Comparison of ENCODE assay signal across 12 cellular contexts in genomic region chr3:191253089-191253799, GRCh38. TPM values are rescaled to one million over a fixed set of nuclear protein-coding genes. Genes with fewer than 3 reads are reported as not detected.
DNase-seq lines count a peak whose midpoint lies in the region; ATAC-seq lines count a peak whose summit lies in the region.
"Had no signal": no experiment of that assay in that cellular context is flagged by ENCODE, and none has a peak within 500 bp of the region (broad histone marks: within the 10 kb centered on the region; RNA-seq: fewer than 3 reads in every experiment).

No MANE protein-coding gene starts in this region.

- H3K27ac Mint-ChIP-seq in naive thymus-derived CD8-positive, alpha-beta T cell, result peak overlapping the region in 1 of 10 donors; percentile 33
- no peak overlapping the region for H3K27ac Mint-ChIP-seq in activated CD4-positive, alpha-beta memory T cell treated with anti-CD3 and anti-CD28 coated beads, Interleukin-2, amount 10 ng/mL, durations not matched to agents 7 days and 5 days
- H3K27ac Mint-ChIP-seq: CD8-positive, alpha-beta memory T cell had no signal

- H3K9me3 Mint-ChIP-seq in naive thymus-derived CD8-positive, alpha-beta T cell, result no peaks in the 10 kb centered on the region
- H3K9me3 Mint-ChIP-seq in activated CD4-positive, alpha-beta memory T cell treated with anti-CD3 and anti-CD28 coated beads, Interleukin-2, amount 10 ng/mL, durations not matched to agents 7 days and 5 days, result peaks cover 2% of the 10 kb centered on the region

- H3K36me3 Mint-ChIP-seq in naive thymus-derived CD8-positive, alpha-beta T cell, result no peaks in the 10 kb centered on the region
- no peaks in the 10 kb centered on the region for H3K36me3 Mint-ChIP-seq in activated CD4-positive, alpha-beta memory T cell treated with anti-CD3 and anti-CD28 coated beads, Interleukin-2, amount 10 ng/mL, durations not matched to agents 7 days and 5 days (ENCODE audit: low read depth)
- H3K36me3 Mint-ChIP-seq: CD8-positive, alpha-beta memory T cell had no signal

- ATAC-seq in GM18519 (IDR thresholded peaks at IDR 0.05; ENCODE audit: low FRiP score, unreplicated experiment) (peak; percentile 36), GM21529 (IDR thresholded peaks at IDR 0.05; ENCODE audit: unreplicated experiment) (peak; percentile 44), HG03432 (IDR thresholded peaks at IDR 0.05; ENCODE audit: unreplicated experiment) (peak; percentile 52), GM18858 (IDR thresholded peaks at IDR 0.05; ENCODE audit: unreplicated experiment) (no peak)
- no peak for ATAC-seq in naive thymus-derived CD8-positive, alpha-beta T cell
- ATAC-seq: esophagus mucosa had no signal

- DNase-seq in medulla oblongata (ENCODE audit: extremely low spot score) (peak; percentile 29), NCI-H524 (lab: John Stamatoyannopoulos, UW) (no peak)
- DNase-seq in naive thymus-derived CD8-positive, alpha-beta T cell, result no peak
- DNase-seq in activated CD4-positive, alpha-beta memory T cell treated with anti-CD3 and anti-CD28 coated beads, Interleukin-2, amount 10 ng/mL, durations not matched to agents 7 days and 5 days, result no peak
- DNase-seq: activated naive CD4-positive, alpha-beta T cell treated with anti-CD3 and anti-CD28 coated beads, Interleukin-2, amount 50 U/mL, for 16 hours; CD8-positive, alpha-beta memory T cell; NCI-H146 had no signal

- CTCF ChIA-PET in activated CD4-positive, alpha-beta memory T cell treated with anti-CD3 and anti-CD28 coated beads, Interleukin-2, amount 10 ng/mL, durations not matched to agents 7 days and 5 days (lab: Charles Lee), result no interaction called here

- peaks cover 0 to 29% (median 0%) of the 10 kb centered on the region in 4 donors for H3K4me1 Mint-ChIP-seq in naive thymus-derived CD8-positive, alpha-beta T cell
- no peaks in the 10 kb centered on the region for H3K4me1 Mint-ChIP-seq in activated CD4-positive, alpha-beta memory T cell treated with anti-CD3 and anti-CD28 coated beads, Interleukin-2, amount 10 ng/mL, durations not matched to agents 7 days and 5 days

- H3K27me3 Mint-ChIP-seq in naive thymus-derived CD8-positive, alpha-beta T cell, result no peaks in the 10 kb centered on the region
- no peaks in the 10 kb centered on the region for H3K27me3 Mint-ChIP-seq in activated CD4-positive, alpha-beta memory T cell treated with anti-CD3 and anti-CD28 coated beads, Interleukin-2, amount 10 ng/mL, durations not matched to agents 7 days and 5 days
- H3K27me3 Mint-ChIP-seq: CD8-positive, alpha-beta memory T cell had no signal

- POLR2A ChIA-PET in naive thymus-derived CD8-positive, alpha-beta T cell (lab: Charles Lee), result no interaction called here
- POLR2A ChIA-PET in activated CD4-positive, alpha-beta memory T cell treated with anti-CD3 and anti-CD28 coated beads, Interleukin-2, amount 10 ng/mL, durations not matched to agents 7 days and 5 days (lab: Charles Lee), result no interaction called here

- H3K4me3 Mint-ChIP-seq in naive thymus-derived CD8-positive, alpha-beta T cell, result peak overlapping the region in 1 of 10 donors; percentile 50
- no peak overlapping the region for H3K4me3 Mint-ChIP-seq in activated CD4-positive, alpha-beta memory T cell treated with anti-CD3 and anti-CD28 coated beads, Interleukin-2, amount 10 ng/mL, durations not matched to agents 7 days and 5 days

RNA-seq across cellular contexts. Expression of gene OSTN, which starts 54.2 kb away (rescaled TPM):
- total RNA-seq in naive thymus-derived CD8-positive, alpha-beta T cell, result not detected
- not detected for polyA plus RNA-seq in naive thymus-derived CD8-positive, alpha-beta T cell
- not detected for total RNA-seq in activated CD4-positive, alpha-beta memory T cell treated with anti-CD3 and anti-CD28 coated beads, Interleukin-2, amount 10 ng/mL, durations not matched to agents 7 days and 5 days
- total RNA-seq: CD8-positive, alpha-beta memory T cell; esophagus mucosa had no signal
- polyA plus RNA-seq: CD8-positive, alpha-beta memory T cell had no signal

Comparison
In these comparisons a context has a peak if more than half of its experiments do, and no peak if none do; other contexts are left out.
1. ATAC-seq: peak in GM18519 (single experiment), GM21529 (single experiment) and HG03432 (single experiment); none in GM18858 (single experiment) and naive thymus-derived CD8-positive, alpha-beta T cell (0 of 2).